8 cellular contexts compared by ENCODE assay signal in genomic region chr22:37904572-37905533, GRCh38. TPM values are rescaled to one million over a fixed set of nuclear protein-coding genes. Genes with fewer than 3 reads are reported as not detected.
DNase-seq lines count a peak whose midpoint lies in the region; ATAC-seq, FAIRE-seq and TF ChIP-seq lines count a peak whose summit lies in the region.

No MANE protein-coding gene starts in this region.

- H2BK5ac ChIP-seq in H1 (ENCODE audit: low read depth, low read length): peak overlapping the region; percentile 73; the same call in 1 of the 2 replicates

- TF ChIP-seq CTCF in H1 (IDR thresholded peaks at IDR 0.05; ENCODE audit: control extremely low read depth in 1 of 3, insufficient read depth in 1 of 3, low read depth in 1 of 3, low read length in 3 of 3): no peak
- TF ChIP-seq CTCF in mesothelial cell of epicardium (IDR thresholded peaks at IDR 0.05; ENCODE audit: unreplicated experiment): no peak

- TF ChIP-seq EP300 in H1 (IDR thresholded peaks at IDR 0.05; ENCODE audit: borderline replicate concordance in 1 of 2, low read depth in 2 of 2, low read length in 2 of 2): no peak

- peak overlapping the region; percentile 17; the same call in 1 of the 2 replicates for H3K18ac ChIP-seq in H1 (ENCODE audit: extremely low read depth, low read length)

- no peak overlapping the region for H3K56ac ChIP-seq in H1 (replicated peaks; ENCODE audit: insufficient read length, low read depth, low read length)

- FAIRE-seq in H1 (lab: Jason Lieb, UNC): no peak
- peak; percentile 99 for FAIRE-seq in urothelium cell line (lab: Jason Lieb, UNC)

- peaks cover 0 to 17% (median 11%) of the 10 kb centered on the region in 4 experiments; a peak in 6 of 7 replicates for H3K4me1 ChIP-seq in H1 (replicated peaks in 1 of 4; ENCODE audit: control insufficient read depth in 3 of 4, insufficient read depth in 4 of 4, low read length in 3 of 4)

- no peak for ATAC-seq in GM21367 (IDR thresholded peaks at IDR 0.05; ENCODE audit: unreplicated experiment)

- peak overlapping the region; percentile 27; the same call in 1 of the 2 replicates for H2BK12ac ChIP-seq in H1 (ENCODE audit: low read depth, low read length)

- no peak for TF ChIP-seq RAD21 in H1 (IDR thresholded peaks at IDR 0.05 in 1 of 2, conservative IDR thresholded peaks at IDR 0.05 in 1 of 2; ENCODE audit: low read depth in 2 of 2, low read length in 2 of 2)

- TF ChIP-seq POLR2A in H1 (IDR thresholded peaks at IDR 0.05; ENCODE audit: control extremely low read depth in 1 of 2, low read depth in 2 of 2, low read length in 2 of 2): no peak

- H3K9me3 ChIP-seq in SK-N-MC (ENCODE audit: low read depth, low read length): no peaks in the 10 kb centered on the region
- H3K9me3 ChIP-seq in H1 (ENCODE audit: insufficient read depth in 2 of 2, low read depth in 1 of 2, low read length in 1 of 2): no peaks in the 10 kb centered on the region

- H3K4me2 ChIP-seq in H1 (ENCODE audit: insufficient read depth in 1 of 2, low read depth in 2 of 2, low read length in 2 of 2): peak overlapping the region; percentile 67 to 73

- H2BK15ac ChIP-seq in H1 (ENCODE audit: low read length): peak overlapping the region; percentile 55

- peaks cover 27% of the 10 kb centered on the region for H3K4me1 Mint-ChIP-seq in mesothelial cell of epicardium

- no peak overlapping the region for H2AFZ ChIP-seq in H1 (ENCODE audit: low read length)

- H3K27me3 Mint-ChIP-seq in mesothelial cell of epicardium (ENCODE audit: low read depth): no peaks in the 10 kb centered on the region

- no peak overlapping the region for H3K23ac ChIP-seq in H1 (ENCODE audit: insufficient read length)

- CTCF ChIA-PET in H1 (lab: Charles Lee; ENCODE audit: partially characterized antibody): interaction anchor here (1.0 to 2.7 kb wide), 16 partner anchors 9 to 87 kb away, joined by 3 to 22 read pairs (median 4); partner anchors contain the start of genes C22orf23 and POLR2F

- peak overlapping the region; percentile 52 for H2BK120ac ChIP-seq in H1 (replicated peaks; ENCODE audit: low read depth, low read length)

- H3K4ac ChIP-seq in H1 (replicated peaks; ENCODE audit: insufficient read length, low read depth, low read length): peak overlapping the region; percentile 65

- H3K79me2 ChIP-seq in H1 (ENCODE audit: control insufficient read depth in 1 of 2, insufficient read depth in 2 of 2, low read length in 2 of 2): peaks cover 0 to 12% of the 10 kb centered on the region in 2 experiments; a peak in 1 of 4 replicates

- peak overlapping the region; percentile 90 for H3K27ac Mint-ChIP-seq in mesothelial cell of epicardium

- no peaks in the 10 kb centered on the region for H3K27me3 ChIP-seq in H1 (replicated peaks in 1 of 4; ENCODE audit: control insufficient read depth in 3 of 4, extremely low read depth in 1 of 4, insufficient read depth in 3 of 4, low read length in 3 of 4)

- H4K91ac ChIP-seq in H1 (replicated peaks; ENCODE audit: insufficient read length, low read length): peak overlapping the region; percentile 86

- peak overlapping the region; percentile 71 for H3K4me3 Mint-ChIP-seq in mesothelial cell of epicardium

- peak overlapping the region; percentile 82 for H4K8ac ChIP-seq in H1 (ENCODE audit: extremely low read depth, insufficient read depth, low read length)

- peaks cover 3% of the 10 kb centered on the region for H3K36me3 Mint-ChIP-seq in mesothelial cell of epicardium

- H3K79me1 ChIP-seq in H1 (ENCODE audit: low read depth, low read length): peaks cover 9% of the 10 kb centered on the region

- peaks cover 9% of the 10 kb centered on the region; the same call in 1 of the 2 replicates for H3K23me2 ChIP-seq in H1 (ENCODE audit: low read depth, low read length)

- H3K9me3 Mint-ChIP-seq in mesothelial cell of epicardium: no peaks in the 10 kb centered on the region

- peak overlapping the region; percentile 80 for H3K4me3 ChIP-seq in SK-N-MC
- peak overlapping the region in 2 of 4 experiments; percentile 40 to 71; a peak in 4 of 8 replicates for H3K4me3 ChIP-seq in H1 (ENCODE audit: extremely low read depth in 1 of 4, insufficient read depth in 2 of 4, low read depth in 3 of 4, low read length in 4 of 4)

- H3K27ac ChIP-seq in SK-N-MC (peak overlapping the region; percentile 49), H1 (ENCODE audit: low read depth, low read length) (no peak overlapping the region)

- POLR2A ChIA-PET in H1 (lab: Charles Lee; ENCODE audit: partially characterized antibody): interaction anchor here (0.6 to 8.7 kb wide), 17 partner anchors 9 to 183 kb away, joined by 3 to 150 read pairs (median 4); partner anchors contain the start of gene ANKRD54

- H4K5ac ChIP-seq in H1 (ENCODE audit: insufficient read length, low read depth, low read length): peak overlapping the region; percentile 62

- no peak overlapping the region; the same call in 1 of the 2 replicates for H2BK20ac ChIP-seq in H1 (ENCODE audit: low read length)

- no peak overlapping the region for H2AK5ac ChIP-seq in H1 (ENCODE audit: low read depth, low read length)

- WGBS in H1 (ENCODE audit: extremely low coverage in 1 of 2, insufficient coverage in 1 of 2, insufficient read length in 1 of 2, insufficient replicate concordance in 2 of 2, low coverage in 1 of 2, low lambda C conversion rate in 2 of 2, missing lambda C conversion rate in 1 of 2), 2 experiments: 87% methylated on average over 10 of the region's 10 CpGs; no CpG with 5 or more reads in 1 of the 2 experiments

- peaks cover 0 to 1% of the 10 kb centered on the region in 2 experiments for H4K20me1 ChIP-seq in H1 (replicated peaks in 1 of 2; ENCODE audit: control insufficient read depth in 1 of 2, insufficient read depth in 2 of 2, low read length in 2 of 2)

- H3K9ac ChIP-seq in SK-N-MC (ENCODE audit: insufficient read length): peak overlapping the region; percentile 70
- H3K9ac ChIP-seq in H1 (replicated peaks in 1 of 4; ENCODE audit: extremely low read depth in 1 of 4, low read depth in 3 of 4, low read length in 3 of 4): no peak overlapping the region; a peak in 2 of 7 replicates

- H3K36me3 ChIP-seq in SK-N-MC (ENCODE audit: insufficient read depth, low read length): no peaks in the 10 kb centered on the region
- no peaks in the 10 kb centered on the region for H3K36me3 ChIP-seq in H1 (ENCODE audit: control insufficient read depth in 2 of 4, insufficient read depth in 4 of 4, low read length in 3 of 4)

- no peak overlapping the region for H3K14ac ChIP-seq in H1 (ENCODE audit: insufficient read length)

- DNase-seq in stimulated activated CD4-positive, alpha-beta T cell treated with anti-CD3 and anti-CD28 coated beads, Interleukin-2, amount 100 ng/mL, for 4 hours (ENCODE audit: low read depth): peak; percentile 11
- DNase-seq in stimulated activated CD4-positive, alpha-beta T cell treated with anti-CD3 and anti-CD28 coated beads, Interleukin-2, amount 100 ng/mL, for 48 hours: no peak
- no peak for DNase-seq in SK-N-MC (ENCODE audit: low read depth, low spot score)
- peak in 1 of 2 experiments; percentile 67 for DNase-seq in H1 (ENCODE audit: low read depth in 1 of 2, low spot score in 2 of 2)
- no peak for DNase-seq in mesothelial cell of epicardium (ENCODE audit: low spot score in 2 of 2, unreplicated experiment in 2 of 2)
- DNase-seq in urothelium cell line (ENCODE audit: low spot score): peak; percentile 97
- DNase-seq in NCI-H1105 treated with DMSO at 0.1 percent for 48 hours (lab: John Stamatoyannopoulos, UW): no peak

RNA-seq across cellular contexts. Expression of gene MICALL1, which starts 1.2 kb away (rescaled TPM):
- 25.8 and 32.1 TPM in 2 replicates for total RNA-seq in H1 (2021; fragmentation: NEBNext Ultra II Directional; extraction: Animal tissue kit (Norgen Biotek cat#: 25700))
- polyA plus RNA-seq in H1 (2011; rRNA removed): 17.7 and 23.4 TPM in 2 replicates
- 14.9 TPM for polyA plus RNA-seq in H1 (2011; cell fraction: cytosol; rRNA removed)
- polyA plus RNA-seq in H1 (2011; cell fraction: nucleus; rRNA removed): 22.0 TPM
- polyA plus RNA-seq in H1 (2012, experiment 1 of 2): 15.6 to 22.2 TPM (median 20.4 TPM) in 4 replicates
- polyA plus RNA-seq in H1 (2012, experiment 2 of 2): 17.6 TPM
- polyA plus RNA-seq in H1 (2013, experiment 1 of 2): 14.6 TPM
- 15.0 TPM for polyA plus RNA-seq in H1 (2013, experiment 2 of 2)
- polyA minus RNA-seq in H1 (2011; rRNA and poly(A)+ RNA removed): 19.8 and 22.6 TPM in 2 replicates
- 31.2 TPM for polyA minus RNA-seq in H1 (2011; cell fraction: cytosol; rRNA and poly(A)+ RNA removed)
- 15.0 TPM for polyA minus RNA-seq in H1 (2011; cell fraction: nucleus; rRNA and poly(A)+ RNA removed)
- total RNA-seq in mesothelial cell of epicardium: 47.2 to 51.7 TPM (median 48.2 TPM) in 3 replicates

RNA-seq across cellular contexts. Expression of gene C22orf23, which starts 48.5 kb away (rescaled TPM):
- total RNA-seq in H1 (2021; fragmentation: NEBNext Ultra II Directional; extraction: Animal tissue kit (Norgen Biotek cat#: 25700)): 0.21 and 0.54 TPM in 2 replicates
- 0.50 and 0.71 TPM in 2 replicates for polyA plus RNA-seq in H1 (2011; rRNA removed)
- polyA plus RNA-seq in H1 (2011; cell fraction: cytosol; rRNA removed): 0.62 TPM
- polyA plus RNA-seq in H1 (2011; cell fraction: nucleus; rRNA removed): 0.90 TPM
- 0.70 to 0.97 TPM (median 0.76 TPM) in 4 replicates for polyA plus RNA-seq in H1 (2012, experiment 1 of 2)
- polyA plus RNA-seq in H1 (2012, experiment 2 of 2): 0.70 TPM
- 0.59 TPM for polyA plus RNA-seq in H1 (2013, experiment 1 of 2)
- polyA plus RNA-seq in H1 (2013, experiment 2 of 2): 0.77 TPM
- 0.28 and 0.51 TPM in 2 replicates for polyA minus RNA-seq in H1 (2011; rRNA and poly(A)+ RNA removed)
- not detected for polyA minus RNA-seq in H1 (2011; cell fraction: cytosol; rRNA and poly(A)+ RNA removed)
- polyA minus RNA-seq in H1 (2011; cell fraction: nucleus; rRNA and poly(A)+ RNA removed): not detected
- total RNA-seq in mesothelial cell of epicardium: 0.31 to 0.40 TPM in 2 of 3 replicates, not detected in the other

RNA-seq across cellular contexts. Expression of gene POLR2F, which starts 48.6 kb away (rescaled TPM):
- 150 and 160 TPM in 2 replicates for total RNA-seq in H1 (2021; fragmentation: NEBNext Ultra II Directional; extraction: Animal tissue kit (Norgen Biotek cat#: 25700))
- 176 and 193 TPM in 2 replicates for polyA plus RNA-seq in H1 (2011; rRNA removed)
- 218 TPM for polyA plus RNA-seq in H1 (2011; cell fraction: cytosol; rRNA removed)
- polyA plus RNA-seq in H1 (2011; cell fraction: nucleus; rRNA removed): 122 TPM
- polyA plus RNA-seq in H1 (2012, experiment 1 of 2): 205 to 242 TPM (median 231 TPM) in 4 replicates
- polyA plus RNA-seq in H1 (2012, experiment 2 of 2): 111 TPM
- 192 TPM for polyA plus RNA-seq in H1 (2013, experiment 1 of 2)
- 197 TPM for polyA plus RNA-seq in H1 (2013, experiment 2 of 2)
- 15.5 and 27.1 TPM in 2 replicates for polyA minus RNA-seq in H1 (2011; rRNA and poly(A)+ RNA removed)
- 61.7 TPM for polyA minus RNA-seq in H1 (2011; cell fraction: cytosol; rRNA and poly(A)+ RNA removed)
- polyA minus RNA-seq in H1 (2011; cell fraction: nucleus; rRNA and poly(A)+ RNA removed): 25.0 TPM
- 63.8 to 70.0 TPM (median 66.3 TPM) in 3 replicates for total RNA-seq in mesothelial cell of epicardium

RNA-seq across cellular contexts. Expression of gene EIF3L, which starts 55.6 kb away (rescaled TPM):
- total RNA-seq in H1 (2021; fragmentation: NEBNext Ultra II Directional; extraction: Animal tissue kit (Norgen Biotek cat#: 25700)): 622 and 639 TPM in 2 replicates
- 588 and 886 TPM in 2 replicates for polyA plus RNA-seq in H1 (2011; rRNA removed)
- polyA plus RNA-seq in H1 (2011; cell fraction: cytosol; rRNA removed): 739 TPM
- 433 TPM for polyA plus RNA-seq in H1 (2011; cell fraction: nucleus; rRNA removed)
- 891 to 952 TPM (median 929 TPM) in 4 replicates for polyA plus RNA-seq in H1 (2012, experiment 1 of 2)
- 202 TPM for polyA plus RNA-seq in H1 (2012, experiment 2 of 2)
- 533 TPM for polyA plus RNA-seq in H1 (2013, experiment 1 of 2)
- 561 TPM for polyA plus RNA-seq in H1 (2013, experiment 2 of 2)
- polyA minus RNA-seq in H1 (2011; rRNA and poly(A)+ RNA removed): 1,196 and 1,601 TPM in 2 replicates
- polyA minus RNA-seq in H1 (2011; cell fraction: cytosol; rRNA and poly(A)+ RNA removed): 274 TPM
- polyA minus RNA-seq in H1 (2011; cell fraction: nucleus; rRNA and poly(A)+ RNA removed): 247 TPM
- total RNA-seq in mesothelial cell of epicardium: 633 to 642 TPM (median 639 TPM) in 3 replicates

Comparison
In these comparisons a context has a peak if more than half of its experiments do, and no peak if none do; other contexts are left out.
1. DNase-seq: peak in stimulated activated CD4-positive, alpha-beta T cell treated with anti-CD3 and anti-CD28 coated beads, Interleukin-2, amount 100 ng/mL, for 4 hours (single experiment) and urothelium cell line (single experiment); none in stimulated activated CD4-positive, alpha-beta T cell treated with anti-CD3 and anti-CD28 coated beads, Interleukin-2, amount 100 ng/mL, for 48 hours (0 of 2), SK-N-MC (single experiment), mesothelial cell of epicardium (0 of 2) and NCI-H1105 treated with DMSO at 0.1 percent for 48 hours (single experiment).